13 cellular contexts compared by ENCODE assay signal in the genomic region with DNA sequence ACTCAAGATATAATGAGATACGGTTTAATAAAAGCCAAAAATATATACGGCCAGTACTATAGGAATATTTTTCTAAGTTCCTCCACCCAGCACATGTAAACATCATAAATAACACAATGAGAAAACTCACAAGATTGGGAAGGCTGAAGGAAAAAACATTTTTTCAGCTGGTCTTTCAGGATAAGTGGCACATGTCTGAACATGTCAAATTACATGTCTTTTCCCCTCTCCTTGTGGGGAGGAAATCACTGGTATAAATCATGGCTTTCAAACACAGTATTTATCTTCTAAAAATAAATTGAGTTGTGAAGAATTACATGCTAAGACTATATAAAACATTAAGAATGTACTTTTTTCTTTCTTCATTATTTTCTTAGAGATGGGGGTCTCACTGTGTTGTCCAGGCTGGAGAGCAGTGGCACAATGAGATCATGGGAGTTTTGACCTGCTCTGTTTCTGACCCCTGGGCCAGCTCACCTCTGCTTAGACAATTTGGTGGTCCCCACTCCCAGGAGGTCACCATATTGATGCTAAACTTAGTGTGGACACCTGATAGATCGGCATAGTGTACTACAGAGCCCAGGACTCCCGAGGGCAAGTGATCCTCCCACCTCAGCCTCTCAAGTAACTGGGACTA. TPM values are rescaled to one million over a fixed set of nuclear protein-coding genes. Genes with fewer than 3 reads are reported as not detected.
DNase-seq lines count a peak whose midpoint lies in the region; ATAC-seq and TF ChIP-seq lines count a peak whose summit lies in the region.
"Had no signal": no experiment of that assay in that cellular context is flagged by ENCODE, and none has a peak within 500 bp of the region (broad histone marks: within the 10 kb centered on the region; RNA-seq: fewer than 3 reads in every experiment).

No MANE protein-coding gene starts in this region.

- H3K18ac ChIP-seq in trophoblast cell (ENCODE audit: low read length), result no peak overlapping the region

- no peaks in the 10 kb centered on the region for H3K36me3 Mint-ChIP-seq in natural killer cell

- H4K12ac ChIP-seq in trophoblast cell (ENCODE audit: low read depth, low read length), result no peak overlapping the region

- H3K27ac Mint-ChIP-seq in natural killer cell, result no peak overlapping the region
- H3K27ac Mint-ChIP-seq: CD8-positive, alpha-beta memory T cell; HFFc6 had no signal

- no peak for ATAC-seq in RWPE2 (ENCODE audit: low read depth)
- ATAC-seq in HG03095 (IDR thresholded peaks at IDR 0.05; ENCODE audit: unreplicated experiment), result no peak
- no peak for ATAC-seq in natural killer cell

- H2BK5ac ChIP-seq in trophoblast cell (ENCODE audit: low read depth, low read length, poor library complexity), result no peak overlapping the region

- H3K27ac ChIP-seq in RWPE2 (ENCODE audit: poor library complexity, severe bottlenecking) (peak overlapping the region; percentile 9), trophoblast cell (ENCODE audit: low read depth, low read length) (no peak overlapping the region), substantia nigra (ENCODE audit: low read depth, low read length, poor library complexity, severe bottlenecking) (no peak overlapping the region)

- H3K9ac ChIP-seq in trophoblast cell (ENCODE audit: low read length), result no peak overlapping the region

- H3K9me3 Mint-ChIP-seq in natural killer cell, result peaks cover 0 to 2% of the 10 kb centered on the region in 2 donors

- H3K23ac ChIP-seq in trophoblast cell (ENCODE audit: low read length), result no peak overlapping the region

- H2BK12ac ChIP-seq in trophoblast cell (ENCODE audit: low read length), result peak overlapping the region; percentile 93

- H4K8ac ChIP-seq in trophoblast cell (ENCODE audit: low read depth, low read length), result no peak overlapping the region

- H2AK5ac ChIP-seq in trophoblast cell (ENCODE audit: low read length), result no peak overlapping the region

- H3K27me3 ChIP-seq in RWPE2 (ENCODE audit: insufficient read depth, poor library complexity, severe bottlenecking), result no peaks in the 10 kb centered on the region
- no peaks in the 10 kb centered on the region for H3K27me3 ChIP-seq in trophoblast cell (ENCODE audit: insufficient read depth, low read length)

- H3K4me3 Mint-ChIP-seq in natural killer cell, result no peak overlapping the region
- H3K4me3 Mint-ChIP-seq: CD8-positive, alpha-beta memory T cell; HFFc6; IgD-negative memory B cell had no signal

- intact Hi-C loops in natural killer cell (cut with micrococcal nuclease), result no loop called here

- H3K14ac ChIP-seq in trophoblast cell (ENCODE audit: low read length), result no peak overlapping the region

- no peak overlapping the region for H3K4ac ChIP-seq in trophoblast cell (ENCODE audit: low read depth, low read length)

- H3K9me3 ChIP-seq in RWPE2 (ENCODE audit: severe bottlenecking) (no peaks in the 10 kb centered on the region), trophoblast cell (ENCODE audit: insufficient read depth, low read depth, low read length) (no peaks in the 10 kb centered on the region)
- H3K9me3 ChIP-seq: Caco-2 had no signal

- H3K4me1 Mint-ChIP-seq in natural killer cell, result no peaks in the 10 kb centered on the region
- H3K4me1 Mint-ChIP-seq: CD8-positive, alpha-beta memory T cell had no signal

- H2BK120ac ChIP-seq in trophoblast cell (ENCODE audit: insufficient read depth, low read length, poor library complexity), result no peak overlapping the region

- H3K4me1 ChIP-seq in RWPE2 (ENCODE audit: insufficient read depth, poor library complexity, severe bottlenecking) (peaks cover 6% of the 10 kb centered on the region), trophoblast cell (ENCODE audit: control insufficient read depth in 1 of 2, insufficient read depth in 2 of 2, low read length in 2 of 2) (peaks cover 2 to 3% of the 10 kb centered on the region in 2 experiments)

- H3K4me2 ChIP-seq in trophoblast cell (ENCODE audit: low read length), result no peak overlapping the region

- TF ChIP-seq CTCF in RWPE2 (IDR thresholded peaks at IDR 0.05; ENCODE audit: poor library complexity, severe bottlenecking) (no peak), epithelial cell of esophagus (IDR thresholded peaks at IDR 0.05; ENCODE audit: insufficient read depth, low read depth, low read length, missing control alignments) (no peak), natural killer cell (IDR thresholded peaks at IDR 0.05) (no peak)

- DNase-seq in HPDE6-E6E7 (ENCODE audit: extremely low spot score) (peak; percentile 12), RWPE2 (ENCODE audit: low spot score) (no peak), epithelial cell of esophagus (ENCODE audit: low read depth) (peak; percentile 70), trophoblast cell (no peak), natural killer cell (no peak), substantia nigra (lab: John Stamatoyannopoulos, UW) (no peak)
- DNase-seq: Caco-2; CD8-positive, alpha-beta memory T cell; DND-41; HCEC 1CT; HFFc6 had no signal

- H3K27me3 Mint-ChIP-seq in natural killer cell (ENCODE audit: low read depth in 2 of 2), result peaks cover 5 to 16% of the 10 kb centered on the region in 2 donors

- peak overlapping the region; percentile 0 for H4K91ac ChIP-seq in trophoblast cell (ENCODE audit: low read depth, low read length)

- H2AFZ ChIP-seq in trophoblast cell (ENCODE audit: insufficient read depth, low read length, poor library complexity), result no peak overlapping the region

- no peak overlapping the region for H3K4me3 ChIP-seq in RWPE2 (ENCODE audit: severe bottlenecking)
- H3K4me3 ChIP-seq in epithelial cell of esophagus (ENCODE audit: low read length), result no peak overlapping the region
- H3K4me3 ChIP-seq in trophoblast cell (ENCODE audit: low read depth, low read length), result no peak overlapping the region

- WGBS in trophoblast cell (ENCODE audit: extremely low coverage, insufficient coverage, insufficient read length), result no CpG with 5 or more reads among the region's 4 CpGs

- H3K79me2 ChIP-seq in trophoblast cell (ENCODE audit: control insufficient read depth, insufficient read depth, low read length, poor library complexity), result no peaks in the 10 kb centered on the region

- H3K36me3 ChIP-seq in RWPE2 (ENCODE audit: low read depth), result peaks cover 49% of the 10 kb centered on the region
- H3K36me3 ChIP-seq in trophoblast cell (ENCODE audit: control insufficient read depth in 1 of 2, insufficient read depth in 2 of 2, low read length in 2 of 2), result no peaks in the 10 kb centered on the region

- H3K79me1 ChIP-seq in trophoblast cell (ENCODE audit: low read length), result peaks cover 2% of the 10 kb centered on the region

RNA-seq across cellular contexts. Expression of a gene that starts 32.8 kb away (rescaled TPM):
- polyA plus RNA-seq in trophoblast cell (2013), result 10.0 and 12.5 TPM in 2 replicates
- 1 to 10 TPM; 3.0 to 5.3 (median 4.6) TPM for total RNA-seq in natural killer cell
- polyA plus RNA-seq: CD8-positive, alpha-beta memory T cell had no signal

Comparison
In these comparisons a context has a peak if more than half of its experiments do, and no peak if none do; other contexts are left out.
1. DNase-seq: peak in HPDE6-E6E7 (single experiment) and epithelial cell of esophagus (single experiment); none in RWPE2 (single experiment), trophoblast cell (0 of 2), natural killer cell (single experiment) and substantia nigra (0 of 49).